In the genomic region with DNA sequence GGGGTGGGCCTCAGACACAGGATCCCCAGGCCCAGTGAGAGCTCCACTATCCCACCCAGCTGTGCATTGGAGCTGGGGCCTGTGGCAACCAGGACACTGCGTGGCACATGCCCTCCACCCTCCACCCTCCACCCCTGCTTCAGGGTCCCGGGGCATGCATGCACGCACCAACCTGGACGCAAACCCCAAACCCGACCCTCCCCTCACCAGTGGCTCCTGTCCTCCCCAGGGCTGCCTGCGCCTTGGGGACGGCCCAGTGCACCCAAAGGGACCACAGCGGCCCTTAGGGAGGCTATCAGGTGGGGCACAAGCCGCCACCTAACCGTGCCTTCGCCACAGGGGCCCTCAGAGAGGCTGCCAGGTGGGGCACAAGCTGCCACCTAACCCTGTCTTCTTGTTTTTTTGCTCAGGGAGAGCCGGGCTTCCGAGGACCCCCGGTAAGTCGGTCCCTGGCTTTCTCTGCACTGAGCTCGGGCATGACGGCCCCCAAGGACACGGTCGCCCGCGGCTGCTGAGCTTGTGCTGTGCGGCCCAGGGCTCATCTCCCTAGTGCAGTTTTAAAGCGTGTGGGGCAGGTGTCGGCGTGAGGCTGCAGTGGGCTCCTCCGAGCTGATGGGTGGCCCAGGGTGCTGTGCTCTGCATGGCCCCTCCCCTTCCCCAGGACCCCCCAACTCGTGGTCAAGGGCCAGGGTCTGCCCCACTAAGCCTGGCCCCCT, we compare ENCODE assay signal across 26 cellular contexts. TPM values are rescaled to one million over a fixed set of nuclear protein-coding genes. Genes with fewer than 3 reads are reported as not detected.
DNase-seq lines count a peak whose midpoint lies in the region; ATAC-seq, FAIRE-seq and TF ChIP-seq lines count a peak whose summit lies in the region.
"Had no signal": no experiment of that assay in that cellular context is flagged by ENCODE, and none has a peak within 500 bp of the region (broad histone marks: within the 10 kb centered on the region; RNA-seq: fewer than 3 reads in every experiment).

No MANE protein-coding gene starts in this region.

- H3K9me3 Mint-ChIP-seq in chondrocyte (ENCODE audit: low read depth), result no peaks in the 10 kb centered on the region
- H3K9me3 Mint-ChIP-seq: CD8-positive, alpha-beta T cell; H9 had no signal

- H3K4me1 ChIP-seq in right cardiac atrium (ENCODE audit: control insufficient read depth, insufficient read depth, low read length) (no peaks in the 10 kb centered on the region), psoas muscle (no peaks in the 10 kb centered on the region)
- H3K4me1 ChIP-seq in BLaER1 treated with 17β-estradiol and CSF1 and Interleukin-3, amounts not matched to agents 10 nM and 100 nM, result peaks cover 8 to 45% (median 32%) of the 10 kb centered on the region in 10 experiments
- H3K4me1 ChIP-seq: A549, BE2C, Caco-2 had no signal

- 95% methylated on average over 27 of the region's 27 CpGs for WGBS in right cardiac atrium
- 91 to 93% (median 92%) methylated on average over 23 to 27 of the region's 27 CpGs for WGBS in psoas muscle, 3 donors

- FAIRE-seq in H54 (lab: Jason Lieb, UNC), result no peak
- FAIRE-seq: A549, G401.6, GM12892, GM19239, H1 had no signal

- H3K4me3 Mint-ChIP-seq in chondrocyte (ENCODE audit: unreplicated experiment), result no peak overlapping the region
- H3K4me3 Mint-ChIP-seq: CD4-positive, CD25-positive, alpha-beta regulatory T cell; CD8-positive, alpha-beta T cell; H9 had no signal

- H3K36me3 Mint-ChIP-seq in chondrocyte (ENCODE audit: low read depth), result peaks cover 17% of the 10 kb centered on the region
- H3K36me3 Mint-ChIP-seq: CD4-positive, CD25-positive, alpha-beta regulatory T cell had no signal

- H3K4me3 ChIP-seq in right cardiac atrium (ENCODE audit: low read length) (no peak overlapping the region), psoas muscle (no peak overlapping the region)
- H3K4me3 ChIP-seq in BLaER1 treated with 17β-estradiol and CSF1 and Interleukin-3, amounts not matched to agents 10 nM and 100 nM, result no peak overlapping the region
- H3K4me3 ChIP-seq: A549, GM23248 had no signal

- no peaks in the 10 kb centered on the region for H3K4me1 Mint-ChIP-seq in chondrocyte (ENCODE audit: low read depth)
- H3K4me1 Mint-ChIP-seq: H9 had no signal

- intact Hi-C loops in right cardiac atrium (cut with DNase I) (no loop called here), left cardiac atrium (cut with DNase I) (no loop called here), psoas muscle (cut with DNase I) (no loop called here)

- ATAC-seq in right cardiac atrium, result no peak
- ATAC-seq in left cardiac atrium, result no peak
- ATAC-seq in psoas muscle, result no peak
- no peak for ATAC-seq in HG03432 (IDR thresholded peaks at IDR 0.05; ENCODE audit: unreplicated experiment)
- ATAC-seq: A549; CD8-positive, alpha-beta T cell; HCT116 had no signal

- peak in 2 of 3 donors; percentile 24 to 46 for DNase-seq in right cardiac atrium
- no peak for DNase-seq in left cardiac atrium
- DNase-seq in chondrocyte (ENCODE audit: low spot score), result peak; percentile 84
- peak; percentile 6 to 28 for DNase-seq in psoas muscle
- no peak for DNase-seq in kidney tubule cell (ENCODE audit: low spot score)
- DNase-seq in H54 (ENCODE audit: insufficient read length, low spot score), result no peak
- DNase-seq: 8988T; ACHN; AML-193; BE2C; Caco-2; CD4-positive, CD25-positive, alpha-beta regulatory T cell; DMS153; DND-41; GM23248; H9 had no signal

- peaks cover 0 to 44% (median 0%) of the 10 kb centered on the region in 11 experiments; a peak in 10 of 22 replicates for H3K36me3 ChIP-seq in BLaER1 treated with 17β-estradiol and CSF1 and Interleukin-3, amounts not matched to agents 10 nM and 100 nM
- peaks cover 0 to 5% of the 10 kb centered on the region in 2 donors for H3K36me3 ChIP-seq in psoas muscle (ENCODE audit: insufficient read depth in 1 of 2, low read depth in 1 of 2)
- H3K36me3 ChIP-seq: BE2C had no signal

- TF ChIP-seq POLR2A in H54 (IDR thresholded peaks at IDR 0.05; ENCODE audit: low read depth, low read length), result no peak

- TF ChIP-seq CTCF in chondrocyte (IDR thresholded peaks at IDR 0.05) (no peak), psoas muscle (IDR thresholded peaks at IDR 0.05) (no peak)

- no peak overlapping the region for H3K27ac Mint-ChIP-seq in chondrocyte (ENCODE audit: unreplicated experiment)
- H3K27ac Mint-ChIP-seq: CD4-positive, CD25-positive, alpha-beta regulatory T cell; CD8-positive, alpha-beta T cell; H9 had no signal

- no peaks in the 10 kb centered on the region for H3K27me3 ChIP-seq in right cardiac atrium (ENCODE audit: control insufficient read depth, insufficient read depth)
- H3K27me3 ChIP-seq in BLaER1 treated with 17β-estradiol and CSF1 and Interleukin-3, amounts not matched to agents 10 nM and 100 nM, result no peaks in the 10 kb centered on the region
- H3K27me3 ChIP-seq in psoas muscle (ENCODE audit: insufficient read depth in 3 of 3, low read length in 2 of 3), result peaks cover 0 to 5% (median 2%) of the 10 kb centered on the region in 3 donors
- H3K27me3 ChIP-seq: BE2C had no signal

- H3K9me3 ChIP-seq in right cardiac atrium (ENCODE audit: control insufficient read depth, low read length), result no peaks in the 10 kb centered on the region
- H3K9me3 ChIP-seq in BLaER1 treated with 17β-estradiol and CSF1 and Interleukin-3, amounts not matched to agents 10 nM and 100 nM (replicated peaks in 1 of 11), result peaks cover 12 to 24% (median 19%) of the 10 kb centered on the region in 11 experiments
- no peaks in the 10 kb centered on the region for H3K9me3 ChIP-seq in psoas muscle
- H3K9me3 ChIP-seq: A549, BE2C, Caco-2 had no signal

- peak overlapping the region in 6 of 11 experiments; percentile 54 to 70 (median 62); a peak in 13 of 22 replicates for H3K4me2 ChIP-seq in BLaER1 treated with 17β-estradiol and CSF1 and Interleukin-3, amounts not matched to agents 10 nM and 100 nM
- H3K4me2 ChIP-seq: A549 had no signal

- H3K27me3 Mint-ChIP-seq in chondrocyte (ENCODE audit: low read depth), result no peaks in the 10 kb centered on the region
- H3K27me3 Mint-ChIP-seq: CD4-positive, CD25-positive, alpha-beta regulatory T cell had no signal

- H3K27ac ChIP-seq in right cardiac atrium (ENCODE audit: low read length) (no peak overlapping the region), psoas muscle (no peak overlapping the region)
- no peak overlapping the region for H3K27ac ChIP-seq in BLaER1 treated with 17β-estradiol and CSF1 and Interleukin-3, amounts not matched to agents 10 nM and 100 nM
- H3K27ac ChIP-seq: A549, C4-2B, GM23248 had no signal

- H4K20me1 ChIP-seq in BLaER1 treated with 17β-estradiol and CSF1 and Interleukin-3, amounts not matched to agents 10 nM and 100 nM, result peaks cover 0 to 10% (median 0%) of the 10 kb centered on the region in 11 experiments; a peak in 3 of 22 replicates

- H3K9ac ChIP-seq in BLaER1 treated with 17β-estradiol and CSF1 and Interleukin-3, amounts not matched to agents 10 nM and 100 nM, result peak overlapping the region in 4 of 11 experiments; percentile 9 to 56 (median 26); a peak in 4 of 22 replicates
- H3K9ac ChIP-seq: GM23248 had no signal

RNA-seq across cellular contexts. Expression of gene SLC19A1, which starts 47.9 kb away (rescaled TPM):
- 1 to 10 TPM; 2.3 to 5.0 (median 3.8) TPM for total RNA-seq in right cardiac atrium
- 3.9 TPM for polyA plus RNA-seq in right cardiac atrium
- total RNA-seq in left cardiac atrium, result 1 to 10 TPM; 5.4 to 8.6 TPM
- total RNA-seq in chondrocyte, result 6.5 to 12.7 TPM (median 7.8 TPM) in 3 replicates
- 1 to 10 TPM; 1.4 to 2.8 (median 1.9) TPM for total RNA-seq in psoas muscle
- polyA plus RNA-seq in psoas muscle, result 1 to 10 TPM; 2.3 to 3.8 (median 3.1) TPM

Comparison
In these comparisons a context has a peak if more than half of its experiments do, and no peak if none do; other contexts are left out.
1. DNase-seq: peak in right cardiac atrium (2 of 3), chondrocyte (single experiment) and psoas muscle (2 of 2); none in left cardiac atrium (single experiment), kidney tubule cell (single experiment) and H54 (single experiment).